15 cellular contexts compared by ENCODE assay signal in genomic region chr7:44063547-44063893, GRCh38.
A peak's percentile ranks its signal among the peaks of the same experiment; 100 is the strongest.
DNase-seq lines count a peak whose midpoint lies in the region; ATAC-seq, FAIRE-seq and TF ChIP-seq lines count a peak whose summit lies in the region.
"Had no signal": no experiment of that assay in that cellular context is flagged by ENCODE, and none has a peak within 500 bp of the region (broad histone marks: within the 10 kb centered on the region; RNA-seq: fewer than 3 reads in every experiment).

No MANE protein-coding gene starts in this region.

- no peak overlapping the region for H3K27ac ChIP-seq in iPS-18a (ENCODE audit: low read length)
- H3K27ac ChIP-seq: A549, epithelial cell of prostate, pancreas, upper lobe of right lung had no signal

- TF ChIP-seq POLR2A in H54 (IDR thresholded peaks at IDR 0.05; ENCODE audit: low read depth, low read length): no peak

- ATAC-seq in stimulated activated memory B cell treated with anti-CD40 and anti-IgM and Interleukin-4, amounts not matched to agents 10 μg/mL and 1 μg/mL and 100 μg/mL, for 72 hours: no peak
- ATAC-seq: activated naive CD8-positive, alpha-beta T cell treated with anti-CD3 and anti-CD28 coated beads, Interleukin-2, amount 50 U/mL, for 24 hours; upper lobe of right lung had no signal

- no peaks in the 10 kb centered on the region for H3K27me3 Mint-ChIP-seq in activated T-cell treated with anti-CD3 and anti-CD28 coated beads, Interleukin-2, amount 50 U/mL, for 24 hours
- H3K27me3 Mint-ChIP-seq in stimulated activated memory B cell treated with anti-CD40 and anti-IgM and Interleukin-4, amounts not matched to agents 10 μg/mL and 1 μg/mL and 100 μg/mL, for 72 hours: no peaks in the 10 kb centered on the region
- H3K27me3 Mint-ChIP-seq: activated naive CD8-positive, alpha-beta T cell treated with anti-CD3 and anti-CD28 coated beads, Interleukin-2, amount 50 U/mL, for 24 hours had no signal

- peaks cover 41% of the 10 kb centered on the region for H3K36me3 Mint-ChIP-seq in activated T-cell treated with anti-CD3 and anti-CD28 coated beads, Interleukin-2, amount 50 U/mL, for 24 hours (ENCODE audit: low read depth)
- peaks cover 39% of the 10 kb centered on the region for H3K36me3 Mint-ChIP-seq in stimulated activated memory B cell treated with anti-CD40 and anti-IgM and Interleukin-4, amounts not matched to agents 10 μg/mL and 1 μg/mL and 100 μg/mL, for 72 hours

- peaks cover 26% of the 10 kb centered on the region for H3K4me1 ChIP-seq in iPS-18a (ENCODE audit: control insufficient read depth, low read depth, low read length)
- H3K4me1 ChIP-seq: A549 had no signal

- H3K9me3 ChIP-seq in iPS-18a (ENCODE audit: control insufficient read depth, low read depth, low read length): no peaks in the 10 kb centered on the region
- H3K9me3 ChIP-seq: A549, pancreas, upper lobe of right lung had no signal

- peaks cover 17% of the 10 kb centered on the region for H3K27me3 ChIP-seq in iPS-18a (ENCODE audit: control insufficient read depth, insufficient read depth, low read length)
- H3K27me3 ChIP-seq: pancreas, upper lobe of right lung had no signal

- H3K4me1 Mint-ChIP-seq in activated T-cell treated with anti-CD3 and anti-CD28 coated beads, Interleukin-2, amount 50 U/mL, for 24 hours (ENCODE audit: low read depth): peaks cover 36% of the 10 kb centered on the region
- H3K4me1 Mint-ChIP-seq in stimulated activated memory B cell treated with anti-CD40 and anti-IgM and Interleukin-4, amounts not matched to agents 10 μg/mL and 1 μg/mL and 100 μg/mL, for 72 hours: peaks cover 88% of the 10 kb centered on the region

- H3K4me3 ChIP-seq in iPS-18a (ENCODE audit: low read length): peak overlapping the region; percentile 38
- H3K4me3 ChIP-seq: A549, pancreas, upper lobe of right lung had no signal

- peak; percentile 13 for DNase-seq in activated T-cell treated with anti-CD3 and anti-CD28 coated beads, Interleukin-2, amount 50 U/mL, for 1 hour
- DNase-seq in activated T-cell treated with anti-CD3 and anti-CD28 coated beads, Interleukin-2, amount 50 U/mL, for 24 hours: no peak
- no peak for DNase-seq in NCI-H2227 treated with DMSO at 0.1 percent for 48 hours (lab: John Stamatoyannopoulos, UW)
- no peak for DNase-seq in H54 (ENCODE audit: insufficient read length, low spot score)
- DNase-seq: activated CD4-positive, alpha-beta T cell treated with anti-CD3 and anti-CD28 coated beads for 1 hour; activated naive CD8-positive, alpha-beta T cell treated with anti-CD3 and anti-CD28 coated beads, Interleukin-2, amount 50 U/mL, for 24 hours; cerebellar nuclear complex; COR-L47; NCI-H1105 had no signal

- H3K4me3 Mint-ChIP-seq in activated T-cell treated with anti-CD3 and anti-CD28 coated beads, Interleukin-2, amount 50 U/mL, for 24 hours: no peak overlapping the region
- H3K4me3 Mint-ChIP-seq in stimulated activated memory B cell treated with anti-CD40 and anti-IgM and Interleukin-4, amounts not matched to agents 10 μg/mL and 1 μg/mL and 100 μg/mL, for 72 hours: no peak overlapping the region
- H3K4me3 Mint-ChIP-seq: activated naive CD8-positive, alpha-beta T cell treated with anti-CD3 and anti-CD28 coated beads, Interleukin-2, amount 50 U/mL, for 24 hours had no signal

- H3K9ac ChIP-seq in iPS-18a (ENCODE audit: low read length): no peak overlapping the region

- FAIRE-seq in H54 (lab: Jason Lieb, UNC): no peak
- FAIRE-seq: A549, pancreas had no signal

- H3K27ac Mint-ChIP-seq in activated T-cell treated with anti-CD3 and anti-CD28 coated beads, Interleukin-2, amount 50 U/mL, for 24 hours: no peak overlapping the region
- peak overlapping the region; percentile 71 for H3K27ac Mint-ChIP-seq in stimulated activated memory B cell treated with anti-CD40 and anti-IgM and Interleukin-4, amounts not matched to agents 10 μg/mL and 1 μg/mL and 100 μg/mL, for 72 hours
- H3K27ac Mint-ChIP-seq: activated naive CD8-positive, alpha-beta T cell treated with anti-CD3 and anti-CD28 coated beads, Interleukin-2, amount 50 U/mL, for 24 hours had no signal

- H3K9me3 Mint-ChIP-seq in activated T-cell treated with anti-CD3 and anti-CD28 coated beads, Interleukin-2, amount 50 U/mL, for 24 hours: no peaks in the 10 kb centered on the region
- peaks cover 3% of the 10 kb centered on the region for H3K9me3 Mint-ChIP-seq in stimulated activated memory B cell treated with anti-CD40 and anti-IgM and Interleukin-4, amounts not matched to agents 10 μg/mL and 1 μg/mL and 100 μg/mL, for 72 hours
- H3K9me3 Mint-ChIP-seq: activated naive CD8-positive, alpha-beta T cell treated with anti-CD3 and anti-CD28 coated beads, Interleukin-2, amount 50 U/mL, for 24 hours had no signal

- peaks cover 17% of the 10 kb centered on the region for H3K36me3 ChIP-seq in iPS-18a (ENCODE audit: control insufficient read depth, low read depth, low read length)
